13 cellular contexts compared by ENCODE assay signal in genomic region chr4:13529130-13529919, GRCh38. TPM values are rescaled to one million over a fixed set of nuclear protein-coding genes. Genes with fewer than 3 reads are reported as not detected.
DNase-seq lines count a peak whose midpoint lies in the region; ATAC-seq and TF ChIP-seq lines count a peak whose summit lies in the region.
"Had no signal": no experiment of that assay in that cellular context is flagged by ENCODE, and none has a peak within 500 bp of the region (broad histone marks: within the 10 kb centered on the region; RNA-seq: fewer than 3 reads in every experiment).

No MANE protein-coding gene starts in this region.

- H3K27ac Mint-ChIP-seq in activated CD8-positive, alpha-beta T cell treated with anti-CD3 and anti-CD28 coated beads, Interleukin-2, amount 10 ng/mL, durations not matched to agents 7 days and 5 days: peak overlapping the region; percentile 55
- no peak overlapping the region for H3K27ac Mint-ChIP-seq in activated CD8-positive, alpha-beta T cell treated with anti-CD3 and anti-CD28 coated beads for 36 hours
- H3K27ac Mint-ChIP-seq in activated naive CD8-positive, alpha-beta T cell treated with anti-CD3 and anti-CD28 coated beads, Interleukin-2, amount 50 U/mL, for 24 hours: peak overlapping the region; percentile 68

- no peak for TF ChIP-seq CTCF in activated CD8-positive, alpha-beta T cell treated with anti-CD3 and anti-CD28 coated beads for 36 hours (IDR thresholded peaks at IDR 0.05)
- no peak for TF ChIP-seq CTCF in GM13977 (IDR thresholded peaks at IDR 0.05; ENCODE audit: extremely low read depth, insufficient read depth, missing control alignments)

- no peaks in the 10 kb centered on the region for H3K9me3 Mint-ChIP-seq in activated CD8-positive, alpha-beta T cell treated with anti-CD3 and anti-CD28 coated beads, Interleukin-2, amount 10 ng/mL, durations not matched to agents 7 days and 5 days (ENCODE audit: insufficient read depth)
- peaks cover 9% of the 10 kb centered on the region for H3K9me3 Mint-ChIP-seq in activated CD8-positive, alpha-beta T cell treated with anti-CD3 and anti-CD28 coated beads for 36 hours
- no peaks in the 10 kb centered on the region for H3K9me3 Mint-ChIP-seq in activated naive CD8-positive, alpha-beta T cell treated with anti-CD3 and anti-CD28 coated beads, Interleukin-2, amount 50 U/mL, for 24 hours

- H3K4me1 Mint-ChIP-seq in activated CD8-positive, alpha-beta T cell treated with anti-CD3 and anti-CD28 coated beads, Interleukin-2, amount 10 ng/mL, durations not matched to agents 7 days and 5 days (ENCODE audit: low read depth): peaks cover 36% of the 10 kb centered on the region
- peaks cover 42% of the 10 kb centered on the region for H3K4me1 Mint-ChIP-seq in activated CD8-positive, alpha-beta T cell treated with anti-CD3 and anti-CD28 coated beads for 36 hours (ENCODE audit: low read depth)
- peaks cover 38% of the 10 kb centered on the region for H3K4me1 Mint-ChIP-seq in activated naive CD8-positive, alpha-beta T cell treated with anti-CD3 and anti-CD28 coated beads, Interleukin-2, amount 50 U/mL, for 24 hours

- in situ Hi-C loops in GM13977 (cut with MboI; ENCODE audit: low pct_unique_long_range_greater_than_20kb, low sequenced_read_pairs, unreplicated experiment): no loop called here

- POLR2A ChIA-PET in activated CD8-positive, alpha-beta T cell treated with anti-CD3 and anti-CD28 coated beads, Interleukin-2, amount 10 ng/mL, durations not matched to agents 7 days and 5 days (lab: Charles Lee): interaction anchor here (0.6 kb wide), 1 partner anchor 33 kb away, joined by 3 read pairs; no protein-coding TSS in a partner anchor
- POLR2A ChIA-PET in activated CD8-positive, alpha-beta T cell treated with anti-CD3 and anti-CD28 coated beads for 36 hours (lab: Charles Lee): interaction anchor here (0.7 to 1.0 kb wide), 2 partner anchors 13 to 20 kb away, joined by 3 to 4 read pairs; no protein-coding TSS in a partner anchor

- peak overlapping the region; percentile 42 for H3K4me3 Mint-ChIP-seq in activated CD8-positive, alpha-beta T cell treated with anti-CD3 and anti-CD28 coated beads, Interleukin-2, amount 10 ng/mL, durations not matched to agents 7 days and 5 days
- H3K4me3 Mint-ChIP-seq in activated CD8-positive, alpha-beta T cell treated with anti-CD3 and anti-CD28 coated beads for 36 hours: no peak overlapping the region
- H3K4me3 Mint-ChIP-seq in activated naive CD8-positive, alpha-beta T cell treated with anti-CD3 and anti-CD28 coated beads, Interleukin-2, amount 50 U/mL, for 24 hours: peak overlapping the region; percentile 52

- intact Hi-C loops in activated CD8-positive, alpha-beta T cell treated with anti-CD3 and anti-CD28 coated beads for 36 hours (cut with micrococcal nuclease): no loop called here
- intact Hi-C loops in posterior vena cava (cut with DNase I): no loop called here

- ATAC-seq in activated CD8-positive, alpha-beta T cell treated with anti-CD3 and anti-CD28 coated beads, Interleukin-2, amount 10 ng/mL, durations not matched to agents 7 days and 5 days: no peak
- no peak for ATAC-seq in activated CD8-positive, alpha-beta T cell treated with anti-CD3 and anti-CD28 coated beads for 36 hours
- ATAC-seq in activated naive CD8-positive, alpha-beta T cell treated with anti-CD3 and anti-CD28 coated beads, Interleukin-2, amount 50 U/mL, for 24 hours: no peak

- CTCF ChIA-PET in activated CD8-positive, alpha-beta T cell treated with anti-CD3 and anti-CD28 coated beads, Interleukin-2, amount 10 ng/mL, durations not matched to agents 7 days and 5 days (lab: Charles Lee): no interaction called here
- CTCF ChIA-PET in activated CD8-positive, alpha-beta T cell treated with anti-CD3 and anti-CD28 coated beads for 36 hours (lab: Charles Lee): interaction anchor here (2.2 kb wide), 1 partner anchor 13 kb away, joined by 17 read pairs; no protein-coding TSS in a partner anchor

- H3K27me3 Mint-ChIP-seq in activated CD8-positive, alpha-beta T cell treated with anti-CD3 and anti-CD28 coated beads, Interleukin-2, amount 10 ng/mL, durations not matched to agents 7 days and 5 days (ENCODE audit: low read depth): peaks cover 91% of the 10 kb centered on the region
- H3K27me3 Mint-ChIP-seq in activated CD8-positive, alpha-beta T cell treated with anti-CD3 and anti-CD28 coated beads for 36 hours: peaks cover 87% of the 10 kb centered on the region
- peaks cover 89% of the 10 kb centered on the region for H3K27me3 Mint-ChIP-seq in activated naive CD8-positive, alpha-beta T cell treated with anti-CD3 and anti-CD28 coated beads, Interleukin-2, amount 50 U/mL, for 24 hours

- DNase-seq in activated CD8-positive, alpha-beta T cell treated with anti-CD3 and anti-CD28 coated beads, Interleukin-2, amount 10 ng/mL, durations not matched to agents 7 days and 5 days: no peak
- DNase-seq in activated CD8-positive, alpha-beta T cell treated with anti-CD3 and anti-CD28 coated beads for 36 hours: no peak
- DNase-seq in GM13977 (ENCODE audit: low spot score) (peak; percentile 21), posterior vena cava (ENCODE audit: low spot score) (peak; percentile 72), NCI-H128 (lab: John Stamatoyannopoulos, UW; ENCODE audit: unreplicated experiment) (no peak), NCI-H2081 treated with DMSO at 0.1 percent for 48 hours (lab: John Stamatoyannopoulos, UW) (no peak), hepatic stellate cell (ENCODE audit: low spot score) (no peak)
- no peak for DNase-seq in activated naive CD8-positive, alpha-beta T cell treated with anti-CD3 and anti-CD28 coated beads, Interleukin-2, amount 50 U/mL, for 24 hours
- DNase-seq: activated CD4-positive, alpha-beta T cell treated with anti-CD3 and anti-CD28 coated beads, Interleukin-2, amount 50 U/mL, for 4 hours; activated gamma-delta T cell; effector CD4-positive, alpha-beta T cell; NCI-H2081; nucleus accumbens had no signal

- H3K36me3 Mint-ChIP-seq in activated CD8-positive, alpha-beta T cell treated with anti-CD3 and anti-CD28 coated beads, Interleukin-2, amount 10 ng/mL, durations not matched to agents 7 days and 5 days (ENCODE audit: low read depth): peaks cover 14% of the 10 kb centered on the region
- peaks cover 7% of the 10 kb centered on the region for H3K36me3 Mint-ChIP-seq in activated CD8-positive, alpha-beta T cell treated with anti-CD3 and anti-CD28 coated beads for 36 hours (ENCODE audit: low read depth)
- H3K36me3 Mint-ChIP-seq in activated naive CD8-positive, alpha-beta T cell treated with anti-CD3 and anti-CD28 coated beads, Interleukin-2, amount 50 U/mL, for 24 hours (ENCODE audit: low read depth): peaks cover 3% of the 10 kb centered on the region

RNA-seq across cellular contexts. Expression of gene NKX3-2, which starts 15.0 kb away (rescaled TPM):
- not detected for total RNA-seq in activated CD8-positive, alpha-beta T cell treated with anti-CD3 and anti-CD28 coated beads, Interleukin-2, amount 10 ng/mL, durations not matched to agents 7 days and 5 days
- not detected for total RNA-seq in activated CD8-positive, alpha-beta T cell treated with anti-CD3 and anti-CD28 coated beads for 36 hours
- under 1 TPM in 1 of 2 donors, not detected in 1; 0.19 TPM for total RNA-seq in posterior vena cava

RNA-seq across cellular contexts. Expression of gene RAB28, which starts 45.2 kb away (rescaled TPM):
- 10 to 100 TPM; 12.2 to 16.1 TPM for total RNA-seq in activated CD8-positive, alpha-beta T cell treated with anti-CD3 and anti-CD28 coated beads, Interleukin-2, amount 10 ng/mL, durations not matched to agents 7 days and 5 days
- 10 to 100 TPM; 12.5 to 13.1 TPM for total RNA-seq in activated CD8-positive, alpha-beta T cell treated with anti-CD3 and anti-CD28 coated beads for 36 hours
- total RNA-seq in posterior vena cava: 10 to 100 TPM; 13.9 TPM

Comparison
In these comparisons a context has a peak if more than half of its experiments do, and no peak if none do; other contexts are left out.
1. DNase-seq: peak in GM13977 (single experiment) and posterior vena cava (single experiment); none in activated CD8-positive, alpha-beta T cell treated with anti-CD3 and anti-CD28 coated beads, Interleukin-2, amount 10 ng/mL, durations not matched to agents 7 days and 5 days (single experiment), activated CD8-positive, alpha-beta T cell treated with anti-CD3 and anti-CD28 coated beads for 36 hours (single experiment), activated naive CD8-positive, alpha-beta T cell treated with anti-CD3 and anti-CD28 coated beads, Interleukin-2, amount 50 U/mL, for 24 hours (single experiment), NCI-H128 (single experiment), NCI-H2081 treated with DMSO at 0.1 percent for 48 hours (single experiment) and hepatic stellate cell (single experiment).